In the genomic region with DNA sequence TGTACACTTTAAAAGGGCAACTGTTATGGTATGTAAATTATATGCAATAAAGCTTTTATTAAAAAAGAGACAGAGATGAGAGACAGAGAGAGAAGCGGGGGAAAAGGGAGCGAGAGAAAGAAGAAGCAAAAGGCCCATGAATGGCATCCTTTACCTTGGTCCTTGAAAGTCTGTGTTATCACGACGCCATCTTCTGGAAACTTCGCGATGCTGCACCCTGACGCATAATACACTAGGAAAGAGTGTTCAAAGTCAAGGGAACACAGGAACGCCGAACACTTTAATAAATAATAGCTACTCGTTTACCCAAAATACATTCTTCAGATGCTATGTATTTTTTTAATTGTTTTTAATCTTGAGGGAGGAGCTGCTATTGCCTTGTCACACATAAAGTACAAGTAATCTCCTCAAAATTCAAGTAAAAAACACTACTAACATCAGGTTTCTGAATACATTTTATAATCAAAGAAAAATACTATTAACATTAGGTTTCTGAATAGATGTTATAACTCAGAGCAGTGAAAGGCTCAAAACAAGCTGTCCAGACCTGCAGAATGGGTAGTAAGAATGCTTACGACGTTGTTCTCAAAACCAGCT, we compare ENCODE assay signal across 9 cellular contexts. TPM values are rescaled to one million over a fixed set of nuclear protein-coding genes. Genes with fewer than 3 reads are reported as not detected.
DNase-seq lines count a peak whose midpoint lies in the region; ATAC-seq, FAIRE-seq and TF ChIP-seq lines count a peak whose summit lies in the region.
"Had no signal": no experiment of that assay in that cellular context is flagged by ENCODE, and none has a peak within 500 bp of the region (broad histone marks: within the 10 kb centered on the region; RNA-seq: fewer than 3 reads in every experiment).

No MANE protein-coding gene starts in this region.

- H3K9me3 Mint-ChIP-seq in activated CD8-positive, alpha-beta memory T cell treated with anti-CD3 and anti-CD28 coated beads, Interleukin-2, amount 10 ng/mL, durations not matched to agents 7 days and 5 days (ENCODE audit: low read depth), result no peaks in the 10 kb centered on the region

- no peaks in the 10 kb centered on the region for H3K9me3 ChIP-seq in pancreas

- WGBS in pancreas, 2 donors, result 41 to 42% methylated on average over 12 of the region's 12 CpGs

- no peak overlapping the region for H3K27ac Mint-ChIP-seq in activated CD8-positive, alpha-beta memory T cell treated with anti-CD3 and anti-CD28 coated beads, Interleukin-2, amount 10 ng/mL, durations not matched to agents 7 days and 5 days
- H3K27ac Mint-ChIP-seq: activated naive CD8-positive, alpha-beta T cell had no signal

- H3K27me3 ChIP-seq in foreskin keratinocyte (no peaks in the 10 kb centered on the region), pancreas (no peaks in the 10 kb centered on the region)

- CTCF ChIA-PET in activated CD8-positive, alpha-beta memory T cell treated with anti-CD3 and anti-CD28 coated beads, Interleukin-2, amount 10 ng/mL, durations not matched to agents 7 days and 5 days (lab: Charles Lee), result interaction anchor here (0.7 to 2.4 kb wide), 20 partner anchors 9 to 241 kb away, joined by 3 to 22 read pairs (median 4); partner anchors contain the start of genes MBTPS1, OSGIN1 and TAF1C

- peaks cover 0 to 80% (median 47%) of the 10 kb centered on the region in 3 donors for H3K36me3 ChIP-seq in pancreas

- H3K27me3 Mint-ChIP-seq in activated CD8-positive, alpha-beta memory T cell treated with anti-CD3 and anti-CD28 coated beads, Interleukin-2, amount 10 ng/mL, durations not matched to agents 7 days and 5 days, result no peaks in the 10 kb centered on the region
- H3K27me3 Mint-ChIP-seq: activated naive CD8-positive, alpha-beta T cell had no signal

- DNase-seq in activated CD8-positive, alpha-beta memory T cell treated with anti-CD3 and anti-CD28 coated beads, Interleukin-2, amount 10 ng/mL, durations not matched to agents 7 days and 5 days, result peak; percentile 58
- no peak for DNase-seq in activated CD8-positive, alpha-beta memory T cell treated with anti-CD3 and anti-CD28 coated beads, Interleukin-2, amount 50 U/mL, for 4 hours
- peak; percentile 1 for DNase-seq in NCI-H146 treated with DMSO at 0.1 percent for 48 hours (lab: John Stamatoyannopoulos, UW; ENCODE audit: unreplicated experiment)
- peak in 1 of 2 donors; percentile 36 for DNase-seq in foreskin keratinocyte
- DNase-seq in pancreas, result peak in 3 of 6 donors; percentile 27 to 65 (median 58)
- DNase-seq in coronary artery (ENCODE audit: low spot score), result no peak

- TF ChIP-seq CTCF in WI38 (IDR thresholded peaks at IDR 0.05; ENCODE audit: low read depth, low read length), result peak; percentile 66
- TF ChIP-seq CTCF in foreskin keratinocyte (conservative IDR thresholded peaks at IDR 0.05), result peak; percentile 80
- TF ChIP-seq CTCF in pancreas (IDR thresholded peaks at IDR 0.05), result peak; percentile 17 to 49 (median 41)
- no peak for TF ChIP-seq CTCF in coronary artery (IDR thresholded peaks at IDR 0.05)

- no peak overlapping the region for H3K4me3 Mint-ChIP-seq in activated CD8-positive, alpha-beta memory T cell treated with anti-CD3 and anti-CD28 coated beads, Interleukin-2, amount 10 ng/mL, durations not matched to agents 7 days and 5 days
- H3K4me3 Mint-ChIP-seq: activated naive CD8-positive, alpha-beta T cell had no signal

- H3K27ac ChIP-seq in foreskin keratinocyte (no peak overlapping the region), pancreas (no peak overlapping the region), coronary artery (no peak overlapping the region)

- intact Hi-C loops in pancreas (cut with DNase I), result no loop called here

- no peak for FAIRE-seq in pancreas (lab: Jason Lieb, UNC)

- H3K4me1 ChIP-seq in foreskin keratinocyte (no peaks in the 10 kb centered on the region), pancreas (no peaks in the 10 kb centered on the region)

- peak; percentile 42 for ATAC-seq in activated CD8-positive, alpha-beta memory T cell treated with anti-CD3 and anti-CD28 coated beads, Interleukin-2, amount 10 ng/mL, durations not matched to agents 7 days and 5 days
- peak; percentile 63 for ATAC-seq in foreskin keratinocyte
- ATAC-seq in pancreas, result peak; percentile 55 to 79 (median 72)
- no peak for ATAC-seq in GM19397 (IDR thresholded peaks at IDR 0.05; ENCODE audit: unreplicated experiment)

- peaks cover 27% of the 10 kb centered on the region for H3K36me3 Mint-ChIP-seq in activated CD8-positive, alpha-beta memory T cell treated with anti-CD3 and anti-CD28 coated beads, Interleukin-2, amount 10 ng/mL, durations not matched to agents 7 days and 5 days

- peaks cover 7% of the 10 kb centered on the region for H3K4me1 Mint-ChIP-seq in activated CD8-positive, alpha-beta memory T cell treated with anti-CD3 and anti-CD28 coated beads, Interleukin-2, amount 10 ng/mL, durations not matched to agents 7 days and 5 days

- H3K4me3 ChIP-seq in WI38 (ENCODE audit: low read depth, low read length) (no peak overlapping the region), pancreas (no peak overlapping the region), coronary artery (no peak overlapping the region)

RNA-seq across cellular contexts. Expression of gene SLC38A8, which starts 23.0 kb away (rescaled TPM):
- not detected for total RNA-seq in activated CD8-positive, alpha-beta memory T cell treated with anti-CD3 and anti-CD28 coated beads, Interleukin-2, amount 10 ng/mL, durations not matched to agents 7 days and 5 days
- not detected in 2 replicates for total RNA-seq in foreskin keratinocyte
- polyA plus RNA-seq in foreskin keratinocyte, result not detected in 2 replicates
- under 1 TPM in 2 of 6 donors, not detected in 4; 0.14 to 0.31 TPM for total RNA-seq in pancreas
- under 1 TPM; 0.38 to 0.49 TPM for polyA plus RNA-seq in pancreas

RNA-seq across cellular contexts. Expression of gene MBTPS1, which starts 51.1 kb away (rescaled TPM):
- total RNA-seq in activated CD8-positive, alpha-beta memory T cell treated with anti-CD3 and anti-CD28 coated beads, Interleukin-2, amount 10 ng/mL, durations not matched to agents 7 days and 5 days, result 10 to 100 TPM; 56.1 to 57.8 TPM
- total RNA-seq in foreskin keratinocyte, result 54.8 and 56.4 TPM in 2 replicates
- polyA plus RNA-seq in foreskin keratinocyte, result 32.1 and 36.1 TPM in 2 replicates
- 10 to 100 TPM; 38.8 to 56.8 (median 43.2) TPM for total RNA-seq in pancreas
- polyA plus RNA-seq in pancreas, result 10 to 100 TPM; 32.8 to 54.0 TPM

Comparison
In these comparisons a context has a peak if more than half of its experiments do, and no peak if none do; other contexts are left out.
1. DNase-seq: peak in activated CD8-positive, alpha-beta memory T cell treated with anti-CD3 and anti-CD28 coated beads, Interleukin-2, amount 10 ng/mL, durations not matched to agents 7 days and 5 days (single experiment) and NCI-H146 treated with DMSO at 0.1 percent for 48 hours (single experiment); none in activated CD8-positive, alpha-beta memory T cell treated with anti-CD3 and anti-CD28 coated beads, Interleukin-2, amount 50 U/mL, for 4 hours (single experiment) and coronary artery (single experiment).